ENCODE assay signal across 2 cellular contexts in genomic region chr5:774854-775505, GRCh38. TPM values are rescaled to one million over a fixed set of nuclear protein-coding genes. Genes with fewer than 3 reads are reported as not detected.
"Had no signal": no experiment of that assay in that cellular context is flagged by ENCODE, and none has a peak within 500 bp of the region (broad histone marks: within the 10 kb centered on the region; RNA-seq: fewer than 3 reads in every experiment).

No MANE protein-coding gene starts in this region.

RNA-seq across cellular contexts. Expression of gene ZDHHC11B, which starts 9.5 kb away (rescaled TPM):
- total RNA-seq: endothelial cell of umbilical vein had no signal
- polyA plus RNA-seq: endothelial cell of umbilical vein, fibroblast of lung had no signal
